In the genomic region with DNA sequence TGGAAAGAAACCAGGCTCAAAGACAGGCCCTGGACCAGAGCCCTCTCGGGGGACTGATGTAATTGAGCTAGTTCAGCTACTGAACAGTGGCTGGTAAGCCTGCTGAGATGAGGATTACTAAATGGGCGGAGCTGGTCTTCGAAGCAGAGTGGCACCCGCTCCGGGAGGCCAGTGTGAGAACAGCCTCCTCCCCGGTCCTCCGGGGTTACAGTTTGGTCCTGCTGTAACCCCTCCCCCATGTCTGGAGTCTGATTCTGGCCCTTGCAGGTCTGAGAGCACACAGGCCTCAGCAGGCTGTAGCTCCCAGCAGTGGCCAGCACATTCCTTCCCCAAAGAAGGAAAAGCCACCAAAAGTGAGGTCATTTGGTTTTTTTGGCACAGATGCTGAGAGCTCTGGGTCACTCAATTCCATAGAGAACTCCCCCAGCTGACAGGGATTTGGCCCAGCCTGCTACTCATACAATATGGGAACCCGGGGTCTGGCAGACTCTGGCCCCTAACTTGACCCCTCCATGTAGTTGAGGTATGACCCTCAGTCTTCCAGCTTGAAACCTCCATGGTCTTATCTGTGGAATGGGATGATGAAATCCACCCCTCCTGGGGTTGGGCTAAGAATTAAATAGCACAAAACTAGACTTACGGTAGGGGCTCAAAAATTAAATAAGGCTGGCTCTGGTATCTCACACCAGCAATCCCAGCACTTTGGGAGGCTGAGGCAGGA, we compare ENCODE assay signal across 8 cellular contexts. TPM values are rescaled to one million over a fixed set of nuclear protein-coding genes. Genes with fewer than 3 reads are reported as not detected.
A peak's percentile ranks its signal among the peaks of the same experiment; 100 is the strongest.
DNase-seq lines count a peak whose midpoint lies in the region; ATAC-seq, FAIRE-seq and TF ChIP-seq lines count a peak whose summit lies in the region.

No MANE protein-coding gene starts in this region.

- no peak overlapping the region for H3K4me3 ChIP-seq in A549
- H3K4me3 ChIP-seq in colonic mucosa: no peak overlapping the region
- H3K4me3 ChIP-seq in mesenchymal stem cell (ENCODE audit: insufficient read depth in 1 of 2, low read depth in 1 of 2, low read length in 2 of 2): no peak overlapping the region
- no peak overlapping the region for H3K4me3 ChIP-seq in uterus

- H3K14ac ChIP-seq in mesenchymal stem cell (ENCODE audit: low read length in 2 of 2): no peak overlapping the region

- H3K9ac ChIP-seq in colonic mucosa (ENCODE audit: low read depth in 2 of 2, low read length in 2 of 2) (peak overlapping the region in 1 of 2 donors; percentile 87), mesenchymal stem cell (ENCODE audit: low read length) (peak overlapping the region; percentile 13)

- no peaks in the 10 kb centered on the region for H3K36me3 ChIP-seq in colonic mucosa
- peaks cover 22 to 29% of the 10 kb centered on the region in 2 experiments for H3K36me3 ChIP-seq in mesenchymal stem cell (ENCODE audit: control insufficient read depth in 1 of 2, insufficient read depth in 2 of 2, low read depth in 1 of 2, low read length in 2 of 2)
- H3K36me3 ChIP-seq in uterus: no peaks in the 10 kb centered on the region

- peak; percentile 61 to 84; a peak in 3 of 5 replicates for TF ChIP-seq EP300 in A549 (IDR thresholded peaks at IDR 0.05)

- TF ChIP-seq POLR2A in A549 (IDR thresholded peaks at IDR 0.05; ENCODE audit: low read length) (no peak), uterus (IDR thresholded peaks at IDR 0.05) (peak in 1 of 2 donors; percentile 26)

- H3K23ac ChIP-seq in mesenchymal stem cell (ENCODE audit: low read length in 2 of 2): no peak overlapping the region

- intact Hi-C loops in colonic mucosa (cut with DNase I): loop anchor here (2.0 kb wide), 1 partner anchor 39 kb away; the partner anchor contains the start of gene ACTN1
- intact Hi-C loops in uterus (cut with DNase I; ENCODE audit: low total_unique reads): loop anchor here (5.0 kb wide), 1 partner anchor 37 kb away; the partner anchor contains the start of gene ACTN1

- H3K18ac ChIP-seq in mesenchymal stem cell (ENCODE audit: low read depth in 1 of 2, low read length in 2 of 2): peak overlapping the region; percentile 53 to 65

- H2BK15ac ChIP-seq in mesenchymal stem cell (ENCODE audit: low read depth, poor library complexity, severe bottlenecking): no peak overlapping the region

- H3K27me3 ChIP-seq in colonic mucosa: no peaks in the 10 kb centered on the region
- no peaks in the 10 kb centered on the region for H3K27me3 ChIP-seq in mesenchymal stem cell (ENCODE audit: control insufficient read depth in 1 of 2, insufficient read depth in 1 of 2, low read length in 2 of 2)
- no peaks in the 10 kb centered on the region for H3K27me3 ChIP-seq in uterus

- 0% methylated on average over 9 of the region's 9 CpGs for WGBS in A549 (ENCODE audit: missing lambda C conversion rate)
- WGBS in mesenchymal stem cell: 11% methylated on average over 9 of the region's 9 CpGs

- no peak overlapping the region for H2BK12ac ChIP-seq in mesenchymal stem cell (ENCODE audit: low read length in 2 of 2)

- DNase-seq in A549 (ENCODE audit: low read depth in 1 of 2, low spot score in 1 of 2) (peak; percentile 82 to 98), LHCN-M2 (ENCODE audit: low read depth) (peak; percentile 98), colonic mucosa (peak; percentile 75), mesenchymal stem cell (peak; percentile 98), uterus (peak; percentile 77 to 80), NCI-H128 (lab: John Stamatoyannopoulos, UW; ENCODE audit: unreplicated experiment) (no peak), NOMO-1 treated with DMSO at 0.1 percent for 48 hours (lab: John Stamatoyannopoulos, UW; ENCODE audit: unreplicated experiment) (no peak)

- CTCF ChIA-PET in A549 (lab: Yijun Ruan, JAX): interaction anchor here (0.7 to 38.0 kb wide), 18 partner anchors 4 to 168 kb away, joined by 3 to 480 read pairs (median 6); no protein-coding TSS in a partner anchor

- H3K27ac ChIP-seq in A549 (peak overlapping the region; percentile 98 to 99), colonic mucosa (peak overlapping the region; percentile 88), mesenchymal stem cell (ENCODE audit: low read length, poor library complexity, severe bottlenecking) (peak overlapping the region; percentile 98), uterus (peak overlapping the region; percentile 93 to 95)

- H3K4me1 ChIP-seq in A549 (peaks cover 95% of the 10 kb centered on the region), colonic mucosa (peaks cover 27% of the 10 kb centered on the region), mesenchymal stem cell (ENCODE audit: control insufficient read depth, insufficient read depth, low read depth, low read length) (peaks cover 64% of the 10 kb centered on the region), uterus (peaks cover 21 to 27% of the 10 kb centered on the region in 2 donors)

- H3K9me3 ChIP-seq in A549 (no peaks in the 10 kb centered on the region), colonic mucosa (no peaks in the 10 kb centered on the region), mesenchymal stem cell (ENCODE audit: control insufficient read depth, low read length) (no peaks in the 10 kb centered on the region), uterus (no peaks in the 10 kb centered on the region)

- H2BK120ac ChIP-seq in mesenchymal stem cell (ENCODE audit: low read depth, low read length): peak overlapping the region; percentile 29

- peak overlapping the region in 1 of 2 experiments; percentile 26 for H3K4ac ChIP-seq in mesenchymal stem cell (ENCODE audit: low read depth in 1 of 2, low read length in 2 of 2)

- H3K4me2 ChIP-seq in A549 (peak overlapping the region; percentile 98), mesenchymal stem cell (ENCODE audit: low read length, poor library complexity, severe bottlenecking) (no peak overlapping the region)

- TF ChIP-seq CTCF in A549 (IDR thresholded peaks at IDR 0.05): no peak
- no peak for TF ChIP-seq CTCF in colonic mucosa (IDR thresholded peaks at IDR 0.05)
- TF ChIP-seq CTCF in uterus (IDR thresholded peaks at IDR 0.05): no peak

- ATAC-seq in A549 (peak; percentile 69 to 78), HG03342 (IDR thresholded peaks at IDR 0.05; ENCODE audit: unreplicated experiment) (no peak)

- TF ChIP-seq RAD21 in A549 (conservative IDR thresholded peaks at IDR 0.05 in 1 of 2, IDR thresholded peaks at IDR 0.05 in 1 of 2): peak; percentile 19 to 48; a peak in 4 of 5 replicates

- H2AFZ ChIP-seq in mesenchymal stem cell (ENCODE audit: low read depth, low read length): no peak overlapping the region

- H4K91ac ChIP-seq in mesenchymal stem cell (ENCODE audit: low read length): peak overlapping the region; percentile 28

- H2BK5ac ChIP-seq in mesenchymal stem cell (ENCODE audit: low read depth, low read length, poor library complexity, severe bottlenecking): peak overlapping the region; percentile 50

- no peak overlapping the region for H4K8ac ChIP-seq in mesenchymal stem cell (ENCODE audit: low read length)

- H3K79me1 ChIP-seq in mesenchymal stem cell (replicated peaks; ENCODE audit: low read length, poor library complexity, severe bottlenecking): no peaks in the 10 kb centered on the region

- no peak for FAIRE-seq in A549 (lab: Jason Lieb, UNC)

- peak overlapping the region; percentile 82 for H2AK5ac ChIP-seq in mesenchymal stem cell (ENCODE audit: low read length, severe bottlenecking)

- POLR2A ChIA-PET in A549 (lab: Yijun Ruan, JAX): interaction anchor here (0.5 to 3.1 kb wide), 8 partner anchors 8 to 77 kb away, joined by 3 to 15 read pairs (median 6); partner anchors contain the start of gene ACTN1

TF ChIP-seq in A549, 52 proteins besides CTCF, POLR2A, EP300 and RAD21 (continues in another document):
- TF ChIP-seq RFX5 (IDR thresholded peaks at IDR 0.05) (no peak), HDAC2 (IDR thresholded peaks at IDR 0.05) (peak; percentile 73; the same call in 1 of the 2 replicates), FOSL2 (IDR thresholded peaks at IDR 0.05) (no peak), FOSL2 (CRISPR knock-in tag; IDR thresholded peaks at IDR 0.05) (peak; percentile 48), HOXB13 (CRISPR knock-in tag; IDR thresholded peaks at IDR 0.05; ENCODE audit: low read depth) (0 out of 2 replicates have a peak, but pooled peaks have one; percentile 22), JUN (IDR thresholded peaks at IDR 0.05) (peak; percentile 83 to 88; a peak in 4 of 5 replicates), CEBPB (IDR thresholded peaks at IDR 0.05) (peak in 1 of 2 experiments; percentile 1; a peak in 1 of 4 replicates), CHD2 (IDR thresholded peaks at IDR 0.05; ENCODE audit: low read length, partially characterized antibody) (peak; percentile 35), KDM1A (IDR thresholded peaks at IDR 0.05; ENCODE audit: low read depth) (peak; percentile 95), SMC3 (IDR thresholded peaks at IDR 0.05) (peak; percentile 27; the same call in 2 of the 3 replicates), NFE2L2 (conservative IDR thresholded peaks at IDR 0.05; ENCODE audit: low read length) (no peak), CHD4 (IDR thresholded peaks at IDR 0.05; ENCODE audit: borderline replicate concordance) (peak; percentile 66; the same call in 1 of the 2 replicates), GATA3 (IDR thresholded peaks at IDR 0.05; ENCODE audit: borderline replicate concordance) (peak; percentile 67; the same call in 1 of the 2 replicates), HOXA7 (CRISPR knock-in tag; IDR thresholded peaks at IDR 0.05) (no peak), JUNB (IDR thresholded peaks at IDR 0.05) (peak; percentile 38; the same call in 1 of the 2 replicates), HOXB5 (CRISPR knock-in tag; IDR thresholded peaks at IDR 0.05) (no peak)
- TF ChIP-seq, protein P1, sequence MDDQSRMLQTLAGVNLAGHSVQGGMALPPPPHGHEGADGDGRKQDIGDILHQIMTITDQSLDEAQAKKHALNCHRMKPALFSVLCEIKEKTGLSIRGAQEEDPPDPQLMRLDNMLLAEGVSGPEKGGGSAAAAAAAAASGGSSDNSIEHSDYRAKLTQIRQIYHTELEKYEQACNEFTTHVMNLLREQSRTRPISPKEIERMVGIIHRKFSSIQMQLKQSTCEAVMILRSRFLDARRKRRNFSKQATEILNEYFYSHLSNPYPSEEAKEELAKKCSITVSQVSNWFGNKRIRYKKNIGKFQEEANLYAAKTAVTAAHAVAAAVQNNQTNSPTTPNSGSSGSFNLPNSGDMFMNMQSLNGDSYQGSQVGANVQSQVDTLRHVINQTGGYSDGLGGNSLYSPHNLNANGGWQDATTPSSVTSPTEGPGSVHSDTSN (IDR thresholded peaks at IDR 0.05): peak; percentile 14; the same call in 1 of the 2 replicates

RNA-seq across cellular contexts. Expression of gene ACTN1, which starts 39.0 kb away (rescaled TPM):
- polyA plus RNA-seq in A549 (2011; rRNA removed) (207 and 208 TPM in 2 replicates), A549 (2017; fragmentation: RNase III; extraction: RNeasy Plus Mini Kit Qiagen cat#74134 plus additional on column Dnase treatment) (245 to 269 TPM (median 252 TPM) in 3 replicates)
- 265 and 286 TPM in 2 replicates for polyA plus RNA-seq in A549 (2012; cell fraction: cytosol; rRNA removed)
- 559 and 760 TPM in 2 replicates for polyA plus RNA-seq in A549 (2012; cell fraction: nucleus; rRNA removed)
- 580 and 586 TPM in 2 replicates for polyA minus RNA-seq in A549 (2011; rRNA and poly(A)+ RNA removed)
- total RNA-seq in LHCN-M2 (2014; rRNA removed) (292 and 318 TPM in 2 replicates), colonic mucosa (100 to 1,000 TPM; 106 to 185 TPM), uterus (100 to 1,000 TPM; 147 to 538 (median 343) TPM)
- 584 TPM for polyA plus RNA-seq in LHCN-M2 (2012)
- 359 TPM for polyA plus RNA-seq in mesenchymal stem cell (2013, experiment 1 of 2)
- polyA plus RNA-seq in mesenchymal stem cell (2013, experiment 2 of 2): 344 TPM

Comparison
In these comparisons a context has a peak if more than half of its experiments do, and no peak if none do; other contexts are left out.
1. DNase-seq: peak in A549 (2 of 2), LHCN-M2 (single experiment), colonic mucosa (single experiment), mesenchymal stem cell (single experiment) and uterus (2 of 2); none in NCI-H128 (single experiment) and NOMO-1 treated with DMSO at 0.1 percent for 48 hours (single experiment).
2. Peak in every context shown above with its lines, with median percentiles within 50 percentile points of each other: H3K27ac ChIP-seq.